ENCODE assay signal across 8 cellular contexts in the genomic region with DNA sequence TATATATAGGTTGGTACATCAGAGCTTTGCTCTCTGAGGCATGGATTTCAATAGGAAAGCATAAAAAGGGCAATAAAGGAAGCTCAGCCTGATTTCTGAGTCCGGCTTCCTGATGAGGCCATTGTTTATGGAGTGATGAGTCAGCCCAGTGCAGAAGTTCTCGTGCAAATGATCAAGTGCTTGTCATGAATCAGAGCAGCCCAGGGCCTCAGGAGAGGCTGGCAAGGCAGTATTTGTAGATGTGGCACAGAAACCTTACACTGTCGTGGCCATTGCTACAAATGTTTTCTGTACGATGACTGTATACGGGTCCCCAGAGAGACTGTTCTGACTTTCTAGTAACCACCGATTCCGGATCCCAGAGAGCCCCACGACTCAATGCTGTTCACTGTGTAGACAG. TPM values are rescaled to one million over a fixed set of nuclear protein-coding genes. Genes with fewer than 3 reads are reported as not detected.
DNase-seq lines count a peak whose midpoint lies in the region; ATAC-seq and TF ChIP-seq lines count a peak whose summit lies in the region.

No MANE protein-coding gene starts in this region.

- TF ChIP-seq CTCF in PC-9 (conservative IDR thresholded peaks at IDR 0.05): no peak
- TF ChIP-seq CTCF in osteocyte (IDR thresholded peaks at IDR 0.05): no peak
- no peak for TF ChIP-seq CTCF in GM10266 (IDR thresholded peaks at IDR 0.05; ENCODE audit: control insufficient read depth, insufficient read depth, low read depth, missing control alignments)

- H3F3A ChIP-seq in PC-9 (ENCODE audit: insufficient read depth, low read depth): peaks cover 22% of the 10 kb centered on the region

- intact Hi-C loops in PC-9 (cut with micrococcal nuclease; ENCODE audit: unreplicated experiment): no loop called here

- BruUV-seq in PC-9 (replicated peaks; lab: Mats Ljungman, UMichigan): no TSS peak

- no peaks in the 10 kb centered on the region for H3K9me2 ChIP-seq in PC-9 (ENCODE audit: insufficient read depth)

- peaks cover 45% of the 10 kb centered on the region for H3K4me1 Mint-ChIP-seq in osteocyte (ENCODE audit: unreplicated experiment)

- no peak for ATAC-seq in GM21825 (IDR thresholded peaks at IDR 0.05; ENCODE audit: unreplicated experiment)

- H2AFZ ChIP-seq in PC-9: no peak overlapping the region

- no peaks in the 10 kb centered on the region for H3K27me3 Mint-ChIP-seq in osteocyte (ENCODE audit: unreplicated experiment)

- no peaks in the 10 kb centered on the region for H3K9me3 ChIP-seq in PC-9 (ENCODE audit: insufficient read depth, low read depth)
- no peaks in the 10 kb centered on the region for H3K9me3 ChIP-seq in esophagus (ENCODE audit: control insufficient read depth in 2 of 2, insufficient read depth in 1 of 2, low read depth in 1 of 2, low read length in 1 of 2)

- H3K4me3 ChIP-seq in PC-9 (peak overlapping the region; percentile 11; the same call in 1 of the 2 replicates), esophagus (ENCODE audit: low read depth in 1 of 2, low read length in 2 of 2) (no peak overlapping the region)

- WGBS in esophagus, 2 donors: 17 to 23% methylated on average over 8 of the region's 8 CpGs

- no peaks in the 10 kb centered on the region for H3K79me2 ChIP-seq in PC-9 (ENCODE audit: low read depth)

- H3K9me3 Mint-ChIP-seq in osteocyte (ENCODE audit: unreplicated experiment): peaks cover 3% of the 10 kb centered on the region

- DNase-seq in activated CD4-positive, alpha-beta T cell treated with anti-CD3 and anti-CD28 coated beads for 48 hours: peak; percentile 21
- no peak for DNase-seq in activated CD4-positive, alpha-beta T cell treated with anti-CD3 and anti-CD28 coated beads, Interleukin-2, amount 50 U/mL, for 4 hours
- DNase-seq in PC-9 (peak; percentile 69 to 91), osteocyte (ENCODE audit: extremely low spot score, unreplicated experiment) (peak; percentile 89), NCI-H526 treated with DMSO at 0.1 percent for 48 hours (lab: John Stamatoyannopoulos, UW) (no peak), GM10266 (ENCODE audit: extremely low spot score) (no peak)

- H3K27me3 ChIP-seq in PC-9 (ENCODE audit: insufficient read depth, low read depth): no peaks in the 10 kb centered on the region
- H3K27me3 ChIP-seq in esophagus (ENCODE audit: control insufficient read depth in 1 of 2, insufficient read depth in 2 of 2, low read length in 2 of 2): no peaks in the 10 kb centered on the region

- no peaks in the 10 kb centered on the region for H4K20me1 ChIP-seq in PC-9 (ENCODE audit: insufficient read depth)

- H3K27ac Mint-ChIP-seq in osteocyte (ENCODE audit: unreplicated experiment): peak overlapping the region; percentile 99

- peak overlapping the region; percentile 2 for H3K4me3 Mint-ChIP-seq in osteocyte (ENCODE audit: unreplicated experiment)

- H3K36me3 ChIP-seq in PC-9 (ENCODE audit: low read depth) (no peaks in the 10 kb centered on the region), esophagus (ENCODE audit: control insufficient read depth in 2 of 2, insufficient read depth in 2 of 2, low read length in 1 of 2) (no peaks in the 10 kb centered on the region)

- POLR2A ChIA-PET in PC-9 (lab: Charles Lee; ENCODE audit: unreplicated experiment): no interaction called here

- H3K27ac ChIP-seq in PC-9: peak overlapping the region; percentile 88
- H3K27ac ChIP-seq in esophagus (ENCODE audit: low read depth in 2 of 2, low read length in 1 of 2): peak overlapping the region; percentile 39 to 80

- peaks cover 3% of the 10 kb centered on the region for H3K36me3 Mint-ChIP-seq in osteocyte (ENCODE audit: unreplicated experiment)

- CTCF ChIA-PET in PC-9 (lab: Charles Lee): interaction anchor here (0.6 kb wide), 1 partner anchor 135 kb away, joined by 3 read pairs; no protein-coding TSS in a partner anchor

- peaks cover 34% of the 10 kb centered on the region for H3K4me1 ChIP-seq in PC-9 (replicated peaks; ENCODE audit: insufficient read depth)
- no peaks in the 10 kb centered on the region for H3K4me1 ChIP-seq in esophagus (ENCODE audit: control insufficient read depth in 2 of 2, insufficient read depth in 2 of 2, low read length in 1 of 2)

- peak overlapping the region; percentile 64 for H3K4me2 ChIP-seq in PC-9

RNA-seq across cellular contexts. Expression of a gene that starts 26.7 kb away (rescaled TPM):
- total RNA-seq in PC-9 (2021) (0.25 TPM in 1 of 2 replicates, not detected in the other), osteocyte (0.68 TPM in 1 of 2 replicates, not detected in the other)
- under 1 TPM; 0.12 to 0.18 TPM for polyA plus RNA-seq in esophagus

Comparison
In these comparisons a context has a peak if more than half of its experiments do, and no peak if none do; other contexts are left out.
1. DNase-seq: peak in activated CD4-positive, alpha-beta T cell treated with anti-CD3 and anti-CD28 coated beads for 48 hours (single experiment), PC-9 (2 of 2) and osteocyte (single experiment); none in activated CD4-positive, alpha-beta T cell treated with anti-CD3 and anti-CD28 coated beads, Interleukin-2, amount 50 U/mL, for 4 hours (0 of 2), NCI-H526 treated with DMSO at 0.1 percent for 48 hours (single experiment) and GM10266 (single experiment).